Comparison of ENCODE assay signal across 14 cellular contexts in the genomic region with DNA sequence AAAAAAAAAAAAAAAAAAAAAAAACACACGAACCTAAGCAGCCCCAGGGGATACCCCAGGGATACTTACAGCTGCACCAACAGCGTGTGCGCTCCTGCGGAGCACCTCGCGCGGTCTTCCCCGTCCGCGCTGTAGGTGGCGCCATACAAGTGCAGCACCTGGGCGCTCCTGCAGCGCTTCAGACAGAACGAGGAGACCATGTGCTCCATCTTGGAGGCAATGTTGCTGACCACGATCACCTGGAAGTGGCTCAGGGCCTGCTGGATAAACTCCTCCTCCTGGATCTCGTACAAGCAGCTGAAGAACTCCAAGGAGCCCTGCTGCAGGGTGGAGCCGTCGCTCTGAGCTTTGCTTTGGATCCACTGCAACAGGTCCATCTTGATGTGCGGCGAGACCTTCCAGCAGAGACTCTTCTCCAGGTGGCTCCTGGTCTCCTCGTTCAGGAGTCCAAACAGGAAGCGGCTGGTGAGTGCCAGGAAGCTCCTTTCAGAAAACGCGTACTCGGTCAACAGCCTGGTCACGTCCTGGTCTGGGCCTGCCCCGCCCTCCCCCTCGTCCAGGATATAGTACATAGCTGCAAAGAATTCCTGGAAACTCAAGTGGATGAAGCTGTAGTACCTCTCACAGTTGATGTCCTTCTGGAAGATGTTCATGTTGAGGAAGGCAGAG. TPM values are rescaled to one million over a fixed set of nuclear protein-coding genes. Genes with fewer than 3 reads are reported as not detected.
DNase-seq lines count a peak whose midpoint lies in the region; ATAC-seq and TF ChIP-seq lines count a peak whose summit lies in the region.
"Had no signal": no experiment of that assay in that cellular context is flagged by ENCODE, and none has a peak within 500 bp of the region (broad histone marks: within the 10 kb centered on the region; RNA-seq: fewer than 3 reads in every experiment).

No MANE protein-coding gene starts in this region.

- no peak overlapping the region for H2AK9ac ChIP-seq in IMR-90 (replicated peaks; ENCODE audit: low read depth, low read length, poor library complexity)

- H2BK5ac ChIP-seq in IMR-90 (ENCODE audit: low read depth, low read length, poor library complexity, severe bottlenecking), result no peak overlapping the region

- H3K9me3 ChIP-seq in IMR-90 (ENCODE audit: control insufficient read depth, insufficient read depth, low read length) (no peaks in the 10 kb centered on the region), neutrophil (no peaks in the 10 kb centered on the region)
- H3K9me3 ChIP-seq: HAP-1 had no signal

- no peak overlapping the region for H2BK15ac ChIP-seq in IMR-90 (ENCODE audit: low read depth, low read length)

- H2AFZ ChIP-seq in IMR-90 (replicated peaks; ENCODE audit: low read length, poor library complexity), result peak overlapping the region; percentile 58

- H2AK5ac ChIP-seq in IMR-90 (ENCODE audit: low read depth, low read length), result no peak overlapping the region

- H3K4me3 ChIP-seq in IMR-90 (ENCODE audit: insufficient read depth, low read depth, low read length) (no peak overlapping the region), neutrophil (ENCODE audit: low read depth in 1 of 2, low read length in 1 of 2) (no peak overlapping the region)
- H3K4me3 ChIP-seq: HAP-1 had no signal

- no peak overlapping the region for H3K4ac ChIP-seq in IMR-90 (ENCODE audit: low read depth, low read length)

- H3K4me1 ChIP-seq in IMR-90 (ENCODE audit: control insufficient read depth, insufficient read depth, low read length) (no peaks in the 10 kb centered on the region), neutrophil (ENCODE audit: control insufficient read depth in 1 of 2, insufficient read depth in 1 of 2, low read depth in 1 of 2, low read length in 1 of 2) (peaks cover 0 to 6% of the 10 kb centered on the region in 2 experiments)
- H3K4me1 ChIP-seq: HAP-1 had no signal

- TF ChIP-seq CTCF in IMR-90 (conservative IDR thresholded peaks at IDR 0.05; ENCODE audit: low read depth, low read length), result no peak
- no peak for TF ChIP-seq CTCF in neutrophil (IDR thresholded peaks at IDR 0.05)

- intact Hi-C loops in IMR-90 (cut with micrococcal nuclease), result loop anchor here (5.0 kb wide), 1 partner anchor 288 kb away; no protein-coding TSS in a partner anchor

- POLR2A ChIA-PET in IMR-90 (lab: Charles Lee; ENCODE audit: unreplicated experiment), result no interaction called here

- no peak for ATAC-seq in IMR-90 (ENCODE audit: low read depth)

- no peak overlapping the region for H3K23ac ChIP-seq in IMR-90 (ENCODE audit: low read depth, low read length)

- no peak overlapping the region for H3K56ac ChIP-seq in IMR-90 (ENCODE audit: extremely low read depth, insufficient read depth, low read length)

- H3K9ac ChIP-seq in IMR-90 (ENCODE audit: low read depth, low read length), result no peak overlapping the region

- H4K91ac ChIP-seq in IMR-90 (ENCODE audit: insufficient read depth, low read depth, low read length), result no peak overlapping the region

- no peak overlapping the region for H3K4me2 ChIP-seq in IMR-90 (ENCODE audit: low read depth, low read length)

- CTCF ChIA-PET in IMR-90 (lab: Yijun Ruan, JAX), result interaction anchor here (0.9 to 2.7 kb wide), 6 partner anchors 11 to 222 kb away, joined by 3 to 13 read pairs (median 6); partner anchors contain the start of gene MYADM

- TF ChIP-seq POLR2A in IMR-90 (IDR thresholded peaks at IDR 0.05; ENCODE audit: low read depth, low read length), result no peak

- dilution Hi-C loops in IMR-90 (cut with HindIII; ENCODE audit: low sequenced_read_pairs, unreplicated experiment), result no loop called here

- no peak overlapping the region for H3K18ac ChIP-seq in IMR-90 (ENCODE audit: low read depth, low read length)

- no peak overlapping the region for H4K5ac ChIP-seq in IMR-90 (ENCODE audit: low read depth, low read length)

- no peaks in the 10 kb centered on the region for H3K27me3 ChIP-seq in IMR-90 (ENCODE audit: control insufficient read depth, insufficient read depth, low read length)
- no peaks in the 10 kb centered on the region for H3K27me3 ChIP-seq in neutrophil

- H3K36me3 ChIP-seq in IMR-90 (ENCODE audit: control insufficient read depth, insufficient read depth, low read length) (no peaks in the 10 kb centered on the region), neutrophil (peaks cover 100% of the 10 kb centered on the region)
- H3K36me3 ChIP-seq: HAP-1 had no signal

- no peaks in the 10 kb centered on the region for H4K20me1 ChIP-seq in IMR-90 (ENCODE audit: insufficient read depth, low read length)

- H3K27ac ChIP-seq in IMR-90 (ENCODE audit: insufficient read depth, low read length) (no peak overlapping the region), neutrophil (peak overlapping the region; percentile 23)

- H2BK120ac ChIP-seq in IMR-90 (ENCODE audit: low read depth, low read length), result no peak overlapping the region

- TF ChIP-seq RAD21 in IMR-90 (IDR thresholded peaks at IDR 0.05; ENCODE audit: low read length), result no peak

- BruUV-seq in IMR-90 (replicated peaks; lab: Mats Ljungman, UMichigan), result no TSS peak

- no peaks in the 10 kb centered on the region for H3K9me1 ChIP-seq in IMR-90 (ENCODE audit: insufficient read depth, low read length)

- in situ Hi-C loops in IMR-90 (cut with MboI; ENCODE audit: low sequenced_read_pairs), result loop anchor here (5.0 kb wide), 1 partner anchor 223 kb away; no protein-coding TSS in a partner anchor

- 74% methylated on average over 12 of the region's 28 CpGs; no CpG with 5 or more reads in 1 of the 2 experiments for WGBS in IMR-90 (ENCODE audit: extremely low coverage in 2 of 2, insufficient read length in 1 of 2), 2 experiments

- H2BK20ac ChIP-seq in IMR-90 (ENCODE audit: low read depth, low read length), result no peak overlapping the region

- no peak overlapping the region for H4K8ac ChIP-seq in IMR-90 (ENCODE audit: low read depth in 2 of 2, low read length in 2 of 2)

- H3K14ac ChIP-seq in IMR-90 (replicated peaks; ENCODE audit: low read depth, low read length), result no peak overlapping the region

- H3K79me1 ChIP-seq in IMR-90 (ENCODE audit: low read depth in 1 of 2, low read length in 2 of 2), result no peaks in the 10 kb centered on the region

- DNase-seq in activated CD4-positive, alpha-beta T cell treated with anti-CD3 and anti-CD28 coated beads for 48 hours, result peak; percentile 25
- DNase-seq in activated CD4-positive, alpha-beta T cell treated with anti-CD3 and anti-CD28 coated beads for 1 hour, result no peak
- no peak for DNase-seq in IMR-90
- peak; percentile 92 for DNase-seq in dermis blood vessel endothelial cell
- DNase-seq in kidney tubule cell (ENCODE audit: low spot score), result no peak
- DNase-seq in NCI-H345 treated with DMSO at 0.1 percent for 48 hours (lab: John Stamatoyannopoulos, UW; ENCODE audit: unreplicated experiment), result no peak
- DNase-seq in DMS114 treated with DMSO at 0.1 percent for 48 hours (lab: John Stamatoyannopoulos, UW; ENCODE audit: unreplicated experiment), result no peak
- DNase-seq: activated CD4-positive, alpha-beta memory T cell treated with anti-CD3 and anti-CD28 coated beads, Interleukin-2, amount 10 ng/mL, durations not matched to agents 7 days and 5 days; Kasumi-1; NCI-H446 treated with DMSO at 0.1 percent for 48 hours; small intestine had no signal

TF ChIP-seq in IMR-90, 13 proteins besides CTCF, POLR2A, EP300 and RAD21:
- TF ChIP-seq BHLHE40 (IDR thresholded peaks at IDR 0.05; ENCODE audit: low read depth, low read length) (no peak), CEBPB (IDR thresholded peaks at IDR 0.05; ENCODE audit: low read depth, low read length) (no peak), CHD1 (IDR thresholded peaks at IDR 0.05; ENCODE audit: low read depth, low read length) (no peak), MXI1 (IDR thresholded peaks at IDR 0.05; ENCODE audit: borderline replicate concordance, low read depth, low read length) (no peak), MAZ (IDR thresholded peaks at IDR 0.05; ENCODE audit: borderline replicate concordance, low read depth, low read length) (no peak), NFE2L2 (IDR thresholded peaks at IDR 0.05; ENCODE audit: low read depth, low read length) (no peak), MAFK (IDR thresholded peaks at IDR 0.05; ENCODE audit: low read depth, low read length) (no peak), FOS (IDR thresholded peaks at IDR 0.05; ENCODE audit: low read depth, low read length) (no peak), RCOR1 (IDR thresholded peaks at IDR 0.05; ENCODE audit: insufficient replicate concordance, low read length) (no peak), USF2 (IDR thresholded peaks at IDR 0.05; ENCODE audit: low read depth, low read length) (no peak), RFX5 (IDR thresholded peaks at IDR 0.05; ENCODE audit: low read depth, low read length) (no peak), SMC3 (IDR thresholded peaks at IDR 0.05; ENCODE audit: low read depth, low read length) (no peak)
- TF ChIP-seq, protein P1, sequence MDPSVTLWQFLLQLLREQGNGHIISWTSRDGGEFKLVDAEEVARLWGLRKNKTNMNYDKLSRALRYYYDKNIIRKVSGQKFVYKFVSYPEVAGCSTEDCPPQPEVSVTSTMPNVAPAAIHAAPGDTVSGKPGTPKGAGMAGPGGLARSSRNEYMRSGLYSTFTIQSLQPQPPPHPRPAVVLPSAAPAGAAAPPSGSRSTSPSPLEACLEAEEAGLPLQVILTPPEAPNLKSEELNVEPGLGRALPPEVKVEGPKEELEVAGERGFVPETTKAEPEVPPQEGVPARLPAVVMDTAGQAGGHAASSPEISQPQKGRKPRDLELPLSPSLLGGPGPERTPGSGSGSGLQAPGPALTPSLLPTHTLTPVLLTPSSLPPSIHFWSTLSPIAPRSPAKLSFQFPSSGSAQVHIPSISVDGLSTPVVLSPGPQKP (IDR thresholded peaks at IDR 0.05; ENCODE audit: borderline replicate concordance, low read depth, low read length), result no peak

RNA-seq across cellular contexts. Expression of gene NLRP12, which starts 14.5 kb away (rescaled TPM):
- total RNA-seq in IMR-90 (2012; rRNA removed), result not detected in 2 replicates
- polyA plus RNA-seq in IMR-90 (2012; rRNA removed), result not detected in 2 replicates
- polyA plus RNA-seq in IMR-90 (2012; cell fraction: cytosol; rRNA removed), result 0.06 TPM in 1 of 2 replicates, not detected in the other
- not detected in 2 replicates for polyA plus RNA-seq in IMR-90 (2012; cell fraction: nucleus; rRNA removed; ENCODE audit: low replicate concordance)
- total RNA-seq in dermis blood vessel endothelial cell, result 2.8 and 3.4 TPM in 2 replicates
- total RNA-seq: myocyte had no signal

RNA-seq across cellular contexts. Expression of gene MYADM, which starts 58.0 kb away (rescaled TPM):
- 4.8 and 5.3 TPM in 2 replicates for total RNA-seq in IMR-90 (2012; rRNA removed)
- polyA plus RNA-seq in IMR-90 (2012; rRNA removed), result 96.1 and 112 TPM in 2 replicates
- polyA plus RNA-seq in IMR-90 (2012; cell fraction: cytosol; rRNA removed), result 53.9 and 155 TPM in 2 replicates
- 67.8 and 150 TPM in 2 replicates for polyA plus RNA-seq in IMR-90 (2012; cell fraction: nucleus; rRNA removed; ENCODE audit: low replicate concordance)
- 7.7 and 17.8 TPM in 2 replicates for total RNA-seq in dermis blood vessel endothelial cell

Comparison
In these comparisons a context has a peak if more than half of its experiments do, and no peak if none do; other contexts are left out.
1. DNase-seq: peak in activated CD4-positive, alpha-beta T cell treated with anti-CD3 and anti-CD28 coated beads for 48 hours (single experiment) and dermis blood vessel endothelial cell (single experiment); none in activated CD4-positive, alpha-beta T cell treated with anti-CD3 and anti-CD28 coated beads for 1 hour (single experiment), IMR-90 (single experiment), kidney tubule cell (single experiment), NCI-H345 treated with DMSO at 0.1 percent for 48 hours (single experiment) and DMS114 treated with DMSO at 0.1 percent for 48 hours (single experiment).